8 cellular contexts compared by ENCODE assay signal in genomic region chr22:49960159-49960966, GRCh38. TPM values are rescaled to one million over a fixed set of nuclear protein-coding genes. Genes with fewer than 3 reads are reported as not detected.
DNase-seq lines count a peak whose midpoint lies in the region; TF ChIP-seq lines count a peak whose summit lies in the region.

Gene PIM3, plus strand, starts transcription at chr22:49960772. Its CDS starts 176 bp downstream, at chr22:49960948.

- no peaks in the 10 kb centered on the region for H3K9me3 Mint-ChIP-seq in HFFc6

- H3K9me2 ChIP-seq in SK-N-SH: no peaks in the 10 kb centered on the region

- POLR2A ChIA-PET in SK-N-SH (lab: Yijun Ruan, JAX): interaction anchor here (1.4 kb wide), 1 partner anchor 14 kb away, joined by 3 read pairs; no protein-coding TSS in a partner anchor

- H3K4me1 Mint-ChIP-seq in HFFc6 (ENCODE audit: low read depth): peaks cover 12% of the 10 kb centered on the region; the same call in 1 of the 2 replicates

- H3K9ac ChIP-seq in SK-N-SH: peak within 1 kb of the TSS; percentile 68

- peak within 1 kb of the TSS; percentile 84 for H2AFZ ChIP-seq in SK-N-SH (ENCODE audit: low read depth)

- H4K20me1 ChIP-seq in SK-N-SH (ENCODE audit: insufficient read depth): peaks cover 7% of the 10 kb centered on the region

- peak; percentile 77 for TF ChIP-seq POLR2A in NB4 (IDR thresholded peaks at IDR 0.05; ENCODE audit: extremely low read depth, insufficient read length)

- H3K9me3 ChIP-seq in SK-N-SH: no peaks in the 10 kb centered on the region

- peak within 1 kb of the TSS; percentile 72 for H3K27ac Mint-ChIP-seq in HFFc6

- H3K4me1 ChIP-seq in SK-N-SH (ENCODE audit: control insufficient read depth in 1 of 2, insufficient read depth in 2 of 2, low read depth in 1 of 2, low read length in 1 of 2): peaks cover 20 to 34% of the 10 kb centered on the region in 2 experiments; a peak in 2 of 4 replicates

- no peaks in the 10 kb centered on the region; the same call in none of the 2 replicates for H3K27me3 Mint-ChIP-seq in HFFc6 (ENCODE audit: insufficient read depth)

- WGBS in SK-N-SH (ENCODE audit: low lambda C conversion rate): under 1% methylated on average over 22 of the region's 132 CpGs

- H3F3A ChIP-seq in SK-N-SH (replicated peaks; ENCODE audit: insufficient read depth): no peaks in the 10 kb centered on the region

- DNase-seq in GM06990 (ENCODE audit: extremely low read depth, insufficient read length): peak; percentile 100
- peak; percentile 94 for DNase-seq in HFFc6
- peak; percentile 97 for DNase-seq in NB4 (ENCODE audit: low read depth)
- peak; percentile 98 for DNase-seq in SK-N-SH
- peak; percentile 91 for DNase-seq in activated naive CD4-positive, alpha-beta T cell treated with anti-CD3 and anti-CD28 coated beads, Interleukin-2, amount 50 U/mL, for 16 hours
- peak; percentile 98 for DNase-seq in germinal center (ENCODE audit: low spot score)
- peak; percentile 62 for DNase-seq in non-pigmented ciliary epithelial cell (ENCODE audit: low read depth)
- DNase-seq in substantia nigra (lab: John Stamatoyannopoulos, UW): peak; percentile 70 to 95 (median 90)

- TF ChIP-seq CTCF in GM06990 (IDR thresholded peaks at IDR 0.05; ENCODE audit: insufficient read depth, low read length, poor library complexity, severe bottlenecking) (no peak), HFFc6 (IDR thresholded peaks at IDR 0.05) (no peak), NB4 (IDR thresholded peaks at IDR 0.05; ENCODE audit: low read depth, low read length) (no peak), SK-N-SH (IDR thresholded peaks at IDR 0.05) (no peak)

- TF ChIP-seq RAD21 in SK-N-SH (IDR thresholded peaks at IDR 0.05; ENCODE audit: low read length): no peak

- H3K27me3 ChIP-seq in GM06990 (replicated peaks; ENCODE audit: control insufficient read depth, insufficient read depth, low read length): no peaks in the 10 kb centered on the region
- H3K27me3 ChIP-seq in SK-N-SH (ENCODE audit: insufficient read depth): no peaks in the 10 kb centered on the region

- 0 out of 4 replicates have a peak, but pooled peaks of 1 of the 2 experiments have one; percentile 9 for TF ChIP-seq EP300 in SK-N-SH (IDR thresholded peaks at IDR 0.05; ENCODE audit: borderline replicate concordance in 1 of 2, low read depth in 1 of 2, low read length in 1 of 2)

- H3K79me2 ChIP-seq in SK-N-SH (ENCODE audit: insufficient read depth): peaks cover 31% of the 10 kb centered on the region

- H3K27ac ChIP-seq in SK-N-SH (ENCODE audit: low read depth in 2 of 2, low read length in 1 of 2) (peak within 1 kb of the TSS; percentile 59 to 93), substantia nigra (ENCODE audit: low read depth, low read length, poor library complexity, severe bottlenecking) (peak within 1 kb of the TSS; percentile 93)

- CTCF ChIA-PET in SK-N-SH (lab: Yijun Ruan, JAX): interaction anchor here (0.7 to 1.3 kb wide), 2 partner anchors 23 to 70 kb away, joined by 3 to 5 read pairs; no protein-coding TSS in a partner anchor

- H3K36me3 Mint-ChIP-seq in HFFc6 (ENCODE audit: low read depth): peaks cover 5% of the 10 kb centered on the region; the same call in 1 of the 2 replicates

- H3K4me2 ChIP-seq in SK-N-SH: peak within 1 kb of the TSS; percentile 98

- peak within 1 kb of the TSS; percentile 89 for H3K4me3 Mint-ChIP-seq in HFFc6

- H3K4me3 ChIP-seq in GM06990 (replicated peaks; ENCODE audit: low read depth, low read length) (peak within 1 kb of the TSS; percentile 70), NB4 (ENCODE audit: low read depth, low read length) (peak within 1 kb of the TSS; percentile 82), SK-N-SH (ENCODE audit: low read depth in 2 of 2, low read length in 1 of 2) (peak within 1 kb of the TSS; percentile 76 to 77)

- H3K36me3 ChIP-seq in GM06990 (ENCODE audit: control insufficient read depth, insufficient read depth, low read length) (peaks cover 13% of the 10 kb centered on the region), SK-N-SH (replicated peaks in 1 of 2; ENCODE audit: control insufficient read depth in 1 of 2, insufficient read depth in 2 of 2, low read length in 1 of 2) (peaks cover 5 to 16% of the 10 kb centered on the region in 2 experiments)

TF ChIP-seq in SK-N-SH, 30 proteins besides CTCF, POLR2A, EP300 and RAD21:
- TF ChIP-seq RCOR1 (IDR thresholded peaks at IDR 0.05; ENCODE audit: low read length) (peak; percentile 17; the same call in 1 of the 2 replicates), ZBTB33 (IDR thresholded peaks at IDR 0.05; ENCODE audit: borderline replicate concordance, low read depth) (no peak), MAX (IDR thresholded peaks at IDR 0.05; ENCODE audit: low read depth) (peak; percentile 61), TAF1 (IDR thresholded peaks at IDR 0.05; ENCODE audit: borderline replicate concordance, low read depth, low read length) (peak; percentile 82), CHD2 (IDR thresholded peaks at IDR 0.05; ENCODE audit: low read length, partially characterized antibody) (peak; percentile 84), MXI1 (IDR thresholded peaks at IDR 0.05; ENCODE audit: low read depth, low read length) (peak; percentile 71; the same call in 1 of the 2 replicates), NFIC (IDR thresholded peaks at IDR 0.05; ENCODE audit: borderline replicate concordance) (no peak), IRF3 (IDR thresholded peaks at IDR 0.05; ENCODE audit: low read depth, low read length) (0 out of 2 replicates have a peak, but pooled peaks have one; percentile 17), PBX3 (IDR thresholded peaks at IDR 0.05) (peak; percentile 58; the same call in 1 of the 2 replicates), NRF1 (IDR thresholded peaks at IDR 0.05; ENCODE audit: low read depth, low read length) (peak; percentile 74), FOXM1 (IDR thresholded peaks at IDR 0.05; ENCODE audit: low read depth) (peak; percentile 89), TCF12 (IDR thresholded peaks at IDR 0.05) (no peak), POLR2AphosphoS5 (IDR thresholded peaks at IDR 0.05; ENCODE audit: low read depth, low read length) (peak; percentile 72)

RNA-seq across cellular contexts. Expression of gene PIM3, which starts in this region (rescaled TPM):
- total RNA-seq in HFFc6 (2021; fragmentation: NEBNext Ultra II Directional; extraction: Animal tissue kit (Norgen Biotek cat#: 25700)): 10 to 100 TPM; 14.8 to 18.8 (median 17.4) TPM
- 9.9 and 15.3 TPM in 2 replicates for polyA plus RNA-seq in SK-N-SH (2012; rRNA removed)
- 6.3 and 10.1 TPM in 2 replicates for polyA plus RNA-seq in SK-N-SH (2012; cell fraction: cytosol; rRNA removed)
- 22.4 and 23.7 TPM in 2 replicates for polyA plus RNA-seq in SK-N-SH (2012; cell fraction: nucleus; rRNA removed)

Comparison
In these comparisons a context has a peak if more than half of its experiments do, and no peak if none do; other contexts are left out.
1. Peak in every context shown above with its lines: DNase-seq, H3K4me3 ChIP-seq and H3K27ac ChIP-seq.